Comparison of ENCODE assay signal across 17 cellular contexts in genomic region chr18:63096327-63096874, GRCh38.
"Had no signal": no experiment of that assay in that cellular context is flagged by ENCODE, and none has a peak within 500 bp of the region (broad histone marks: within the 10 kb centered on the region; RNA-seq: fewer than 3 reads in every experiment).

No MANE protein-coding gene starts in this region.

- ATAC-seq: left colon; naive thymus-derived CD4-positive, alpha-beta T cell had no signal

- H3K36me3 ChIP-seq: ovary, right atrium auricular region, stomach, thoracic aorta had no signal

- H3K4me2 ChIP-seq: hepatocyte had no signal

- H3K27ac ChIP-seq: coronary artery, hepatocyte, ovary, right atrium auricular region, stomach, thoracic aorta had no signal

- H2AFZ ChIP-seq: hepatocyte had no signal

- H3K27me3 ChIP-seq: hepatocyte, ovary, right atrium auricular region had no signal

- H3K4me3 ChIP-seq: coronary artery, hepatocyte, ovary, right atrium auricular region, stomach, thoracic aorta had no signal

- H3K9me3 ChIP-seq: ovary, right atrium auricular region, stomach, thoracic aorta had no signal

- H3K79me2 ChIP-seq: hepatocyte had no signal

- FAIRE-seq: small intestine had no signal

- H3K4me3 Mint-ChIP-seq: neural crest cell had no signal

- H3K9me3 Mint-ChIP-seq: naive thymus-derived CD4-positive, alpha-beta T cell; neural crest cell had no signal

- DNase-seq: effector CD4-positive, alpha-beta T cell; foreskin melanocyte; head of caudate nucleus; left colon; mesendoderm; naive thymus-derived CD4-positive, alpha-beta T cell; ovary; small intestine; stimulated activated CD4-positive, alpha-beta T cell treated with anti-CD3 and anti-CD28 coated beads, Interleukin-12 subunit alpha, Interleukin-12 subunit beta, amount 100 ng/mL, for 4 hours; stimulated activated naive CD4-positive, alpha-beta T cell; stomach; trophoblast cell had no signal
